8 cellular contexts compared by ENCODE assay signal in genomic region chr6:78867020-78867369, GRCh38. TPM values are rescaled to one million over a fixed set of nuclear protein-coding genes. Genes with fewer than 3 reads are reported as not detected.
DNase-seq lines count a peak whose midpoint lies in the region; ATAC-seq and TF ChIP-seq lines count a peak whose summit lies in the region.

No MANE protein-coding gene starts in this region.

- TF ChIP-seq POLR2A in Peyer's patch (IDR thresholded peaks at IDR 0.05): no peak

- peaks cover 0 to 7% (median 0%) of the 10 kb centered on the region in 4 donors for H3K4me1 ChIP-seq in Peyer's patch
- peaks cover 0 to 2% of the 10 kb centered on the region in 2 experiments for H3K4me1 ChIP-seq in trophoblast cell (ENCODE audit: control insufficient read depth in 1 of 2, insufficient read depth in 2 of 2, low read length in 2 of 2)

- H3K27me3 ChIP-seq in Peyer's patch (no peaks in the 10 kb centered on the region), trophoblast cell (ENCODE audit: insufficient read depth, low read length) (no peaks in the 10 kb centered on the region)

- H3K4ac ChIP-seq in trophoblast cell (ENCODE audit: low read depth, low read length): no peak overlapping the region

- H4K12ac ChIP-seq in trophoblast cell (ENCODE audit: low read depth, low read length): peak overlapping the region; percentile 92

- peaks cover 6% of the 10 kb centered on the region for H3K79me1 ChIP-seq in trophoblast cell (ENCODE audit: low read length)

- H2AFZ ChIP-seq in trophoblast cell (ENCODE audit: insufficient read depth, low read length, poor library complexity): peak overlapping the region; percentile 97

- no peak overlapping the region for H3K18ac ChIP-seq in trophoblast cell (ENCODE audit: low read length)

- H3K4me3 ChIP-seq in Peyer's patch (peak overlapping the region; percentile 63 to 89 (median 72)), fibroblast of mammary gland (ENCODE audit: control insufficient read depth, low read depth, low read length) (peak overlapping the region; percentile 99), trophoblast cell (ENCODE audit: low read depth, low read length) (peak overlapping the region; percentile 79)

- peak overlapping the region; percentile 15 for H3K9ac ChIP-seq in trophoblast cell (ENCODE audit: low read length)

- peak; percentile 33 for ATAC-seq in GM18868 (IDR thresholded peaks at IDR 0.05; ENCODE audit: unreplicated experiment)
- ATAC-seq in HG02623 (IDR thresholded peaks at IDR 0.05; ENCODE audit: unreplicated experiment): peak; percentile 29

- TF ChIP-seq CTCF in Peyer's patch (IDR thresholded peaks at IDR 0.05) (no peak), fibroblast of mammary gland (conservative IDR thresholded peaks at IDR 0.05; ENCODE audit: control insufficient read depth, insufficient read depth, low read depth, low read length) (no peak)

- H2BK12ac ChIP-seq in trophoblast cell (ENCODE audit: low read length): no peak overlapping the region

- DNase-seq in Peyer's patch: no peak
- no peak for DNase-seq in fibroblast of mammary gland (ENCODE audit: low read depth)
- DNase-seq in trophoblast cell: no peak
- no peak for DNase-seq in superior temporal gyrus (ENCODE audit: extremely low spot score)
- DNase-seq in islet precursor cell: no peak
- no peak for DNase-seq in NCI-H2081 (lab: John Stamatoyannopoulos, UW)

- no peak overlapping the region for H3K23ac ChIP-seq in trophoblast cell (ENCODE audit: low read length)

- H4K8ac ChIP-seq in trophoblast cell (ENCODE audit: low read depth, low read length): peak overlapping the region; percentile 88

- no peak overlapping the region for H2BK5ac ChIP-seq in trophoblast cell (ENCODE audit: low read depth, low read length, poor library complexity)

- H3K9me3 ChIP-seq in Peyer's patch (no peaks in the 10 kb centered on the region), trophoblast cell (ENCODE audit: insufficient read depth, low read depth, low read length) (no peaks in the 10 kb centered on the region)

- peak overlapping the region; percentile 65 for H3K4me2 ChIP-seq in trophoblast cell (ENCODE audit: low read length)

- H3K36me3 ChIP-seq in Peyer's patch: no peaks in the 10 kb centered on the region
- no peaks in the 10 kb centered on the region for H3K36me3 ChIP-seq in trophoblast cell (ENCODE audit: control insufficient read depth in 1 of 2, insufficient read depth in 2 of 2, low read length in 2 of 2)

- no peaks in the 10 kb centered on the region for H3K79me2 ChIP-seq in trophoblast cell (ENCODE audit: control insufficient read depth, insufficient read depth, low read length, poor library complexity)

- peak overlapping the region; percentile 19 for H4K91ac ChIP-seq in trophoblast cell (ENCODE audit: low read depth, low read length)

- peak overlapping the region; percentile 2 to 80 (median 42) for H3K27ac ChIP-seq in Peyer's patch
- no peak overlapping the region for H3K27ac ChIP-seq in trophoblast cell (ENCODE audit: low read depth, low read length)

- H3K14ac ChIP-seq in trophoblast cell (ENCODE audit: low read length): peak overlapping the region; percentile 49

- peak overlapping the region; percentile 9 for H2BK120ac ChIP-seq in trophoblast cell (ENCODE audit: insufficient read depth, low read length, poor library complexity)

- H2AK5ac ChIP-seq in trophoblast cell (ENCODE audit: low read length): no peak overlapping the region

- WGBS in trophoblast cell (ENCODE audit: extremely low coverage, insufficient coverage, insufficient read length): no CpG with 5 or more reads among the region's 13 CpGs

RNA-seq across cellular contexts. Expression of gene IRAK1BP1, which starts 0.4 kb away (rescaled TPM):
- total RNA-seq in Peyer's patch: 1 to 10 TPM; 1.4 to 3.6 (median 2.6) TPM
- 0.92 and 0.97 TPM in 2 replicates for polyA plus RNA-seq in trophoblast cell (2013)
